Comparison of ENCODE assay signal across 10 cellular contexts in the genomic region with DNA sequence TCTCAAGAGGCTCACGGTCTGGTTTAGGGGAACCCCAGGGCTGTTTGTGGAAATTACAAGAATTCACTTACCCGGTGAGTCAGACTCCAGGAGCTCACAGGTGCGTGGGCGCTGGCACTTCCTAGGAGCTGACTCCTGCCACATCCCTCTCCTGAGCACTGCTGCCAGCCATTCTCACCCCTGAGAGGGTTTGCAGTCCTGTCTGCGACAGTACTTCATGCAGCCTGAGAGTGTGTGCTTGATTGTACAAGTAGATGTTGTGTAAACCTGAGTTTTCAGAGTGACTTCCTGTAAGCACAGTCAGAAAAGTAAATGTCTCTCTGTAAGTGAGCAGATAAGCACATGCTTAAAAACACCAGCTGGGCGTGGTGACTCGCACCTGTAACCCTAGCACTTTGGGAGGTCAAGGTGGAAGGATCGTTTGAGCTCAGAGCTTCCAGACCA. TPM values are rescaled to one million over a fixed set of nuclear protein-coding genes. Genes with fewer than 3 reads are reported as not detected.
A peak's percentile ranks its signal among the peaks of the same experiment; 100 is the strongest.
DNase-seq lines count a peak whose midpoint lies in the region; ATAC-seq and TF ChIP-seq lines count a peak whose summit lies in the region.
"Had no signal": no experiment of that assay in that cellular context is flagged by ENCODE, and none has a peak within 500 bp of the region (broad histone marks: within the 10 kb centered on the region; RNA-seq: fewer than 3 reads in every experiment).

No MANE protein-coding gene starts in this region.

- H3K9me3 Mint-ChIP-seq in activated CD8-positive, alpha-beta memory T cell treated with anti-CD3 and anti-CD28 coated beads, Interleukin-2, amount 10 ng/mL, durations not matched to agents 7 days and 5 days (ENCODE audit: low read depth), result no peaks in the 10 kb centered on the region

- H3K4me3 ChIP-seq in left lung, result no peak overlapping the region
- H3K4me3 ChIP-seq: vagina had no signal

- peaks cover 0 to 37% of the 10 kb centered on the region in 2 donors for H3K36me3 ChIP-seq in left lung

- H3K4me3 Mint-ChIP-seq in activated CD8-positive, alpha-beta memory T cell treated with anti-CD3 and anti-CD28 coated beads, Interleukin-2, amount 10 ng/mL, durations not matched to agents 7 days and 5 days, result no peak overlapping the region

- peaks cover 32% of the 10 kb centered on the region for H3K4me1 Mint-ChIP-seq in activated CD8-positive, alpha-beta memory T cell treated with anti-CD3 and anti-CD28 coated beads, Interleukin-2, amount 10 ng/mL, durations not matched to agents 7 days and 5 days

- no peak for TF ChIP-seq CTCF in left lung (IDR thresholded peaks at IDR 0.05)

- peak overlapping the region; percentile 81 for H3K27ac Mint-ChIP-seq in activated CD8-positive, alpha-beta memory T cell treated with anti-CD3 and anti-CD28 coated beads, Interleukin-2, amount 10 ng/mL, durations not matched to agents 7 days and 5 days

- DNase-seq in NCI-H226 (peak; percentile 80), left lung (peak; percentile 86 to 89), retina (no peak), ecto neural progenitor cell (ENCODE audit: low spot score) (no peak)
- DNase-seq in activated CD8-positive, alpha-beta memory T cell treated with anti-CD3 and anti-CD28 coated beads, Interleukin-2, amount 10 ng/mL, durations not matched to agents 7 days and 5 days, result peak; percentile 60
- peak; percentile 70 for DNase-seq in stimulated activated naive CD8-positive, alpha-beta T cell treated with anti-CD3 and anti-CD28 coated beads, Interleukin-15, Interleukin-2, amounts not matched to agents 100 U/mL and 50 U/mL, for 24 hours
- DNase-seq: NCI-H69 had no signal

- no peaks in the 10 kb centered on the region for H3K27me3 Mint-ChIP-seq in activated CD8-positive, alpha-beta memory T cell treated with anti-CD3 and anti-CD28 coated beads, Interleukin-2, amount 10 ng/mL, durations not matched to agents 7 days and 5 days

- peaks cover 28% of the 10 kb centered on the region for H3K36me3 Mint-ChIP-seq in activated CD8-positive, alpha-beta memory T cell treated with anti-CD3 and anti-CD28 coated beads, Interleukin-2, amount 10 ng/mL, durations not matched to agents 7 days and 5 days

- H3K9me3 ChIP-seq in left lung, result no peaks in the 10 kb centered on the region
- H3K9me3 ChIP-seq: vagina had no signal

- peak; percentile 50 for ATAC-seq in activated CD8-positive, alpha-beta memory T cell treated with anti-CD3 and anti-CD28 coated beads, Interleukin-2, amount 10 ng/mL, durations not matched to agents 7 days and 5 days
- peak; percentile 86 for ATAC-seq in left lung
- peak; percentile 71 for ATAC-seq in stimulated activated naive CD8-positive, alpha-beta T cell treated with anti-CD3 and anti-CD28 coated beads, Interleukin-15, Interleukin-2, amounts not matched to agents 100 U/mL and 50 U/mL, for 24 hours
- ATAC-seq in HG03378 (IDR thresholded peaks at IDR 0.05; ENCODE audit: unreplicated experiment), result no peak

- peaks cover 0 to 10% of the 10 kb centered on the region in 2 donors for H3K4me1 ChIP-seq in left lung

- intact Hi-C loops in left lung (cut with DNase I), result no loop called here

- CTCF ChIA-PET in activated CD8-positive, alpha-beta memory T cell treated with anti-CD3 and anti-CD28 coated beads, Interleukin-2, amount 10 ng/mL, durations not matched to agents 7 days and 5 days (lab: Charles Lee), result interaction anchor here (0.8 to 14.8 kb wide), 25 partner anchors 9 to 439 kb away, joined by 3 to 339 read pairs (median 6); a partner anchor contains a TSS

- H3K27me3 ChIP-seq in left lung, result no peaks in the 10 kb centered on the region
- H3K27me3 ChIP-seq: vagina had no signal

- H3K27ac ChIP-seq in left lung, result peak overlapping the region; percentile 57 to 82
- H3K27ac ChIP-seq: vagina, VCaP had no signal

RNA-seq across cellular contexts. Expression of a gene that starts 8.1 kb away (rescaled TPM):
- total RNA-seq in activated CD8-positive, alpha-beta memory T cell treated with anti-CD3 and anti-CD28 coated beads, Interleukin-2, amount 10 ng/mL, durations not matched to agents 7 days and 5 days, result 100 to 1,000 TPM in 1 of 2 experiments, 10 to 100 TPM in 1; 85.4 to 112 TPM
- 10 to 100 TPM; 37.2 to 53.1 TPM for total RNA-seq in left lung

RNA-seq across cellular contexts. Expression of a gene that starts 10.8 kb away (rescaled TPM):
- total RNA-seq in activated CD8-positive, alpha-beta memory T cell treated with anti-CD3 and anti-CD28 coated beads, Interleukin-2, amount 10 ng/mL, durations not matched to agents 7 days and 5 days, result 10 to 100 TPM; 17.7 to 31.5 TPM
- total RNA-seq in left lung, result 100 to 1,000 TPM; 149 to 497 TPM

RNA-seq across cellular contexts. Expression of a gene that starts 26.6 kb away (rescaled TPM):
- total RNA-seq in activated CD8-positive, alpha-beta memory T cell treated with anti-CD3 and anti-CD28 coated beads, Interleukin-2, amount 10 ng/mL, durations not matched to agents 7 days and 5 days, result under 1 TPM; 0.89 to 0.99 TPM
- total RNA-seq in left lung, result 10 to 100 TPM in 1 of 2 donors, 1 to 10 TPM in 1; 4.5 to 17.9 TPM
- total RNA-seq: vagina had no signal

RNA-seq across cellular contexts. Expression of a gene that starts 29.0 kb away (rescaled TPM):
- 1 to 10 TPM; 6.1 to 8.5 TPM for total RNA-seq in activated CD8-positive, alpha-beta memory T cell treated with anti-CD3 and anti-CD28 coated beads, Interleukin-2, amount 10 ng/mL, durations not matched to agents 7 days and 5 days
- total RNA-seq in left lung, result 10 to 100 TPM; 25.6 to 40.3 TPM

RNA-seq across cellular contexts. Expression of a gene that starts 29.6 kb away (rescaled TPM):
- under 1 TPM; 0.41 to 0.84 TPM for total RNA-seq in activated CD8-positive, alpha-beta memory T cell treated with anti-CD3 and anti-CD28 coated beads, Interleukin-2, amount 10 ng/mL, durations not matched to agents 7 days and 5 days
- 10 to 100 TPM; 10.2 to 25.7 TPM for total RNA-seq in left lung

Comparison
In these comparisons a context has a peak if more than half of its experiments do, and no peak if none do; other contexts are left out.
1. DNase-seq: peak in NCI-H226 (single experiment), activated CD8-positive, alpha-beta memory T cell treated with anti-CD3 and anti-CD28 coated beads, Interleukin-2, amount 10 ng/mL, durations not matched to agents 7 days and 5 days (single experiment), left lung (2 of 2) and stimulated activated naive CD8-positive, alpha-beta T cell treated with anti-CD3 and anti-CD28 coated beads, Interleukin-15, Interleukin-2, amounts not matched to agents 100 U/mL and 50 U/mL, for 24 hours (single experiment); none in retina (single experiment) and ecto neural progenitor cell (single experiment).
2. RNA of a gene that starts 10.8 kb away (total RNA-seq): 149 to 497 TPM in left lung; 17.7 to 31.5 TPM in activated CD8-positive, alpha-beta memory T cell treated with anti-CD3 and anti-CD28 coated beads, Interleukin-2, amount 10 ng/mL, durations not matched to agents 7 days and 5 days; every median in the first group is over 4 times any median in the second.